Comparison of ENCODE assay signal across 13 cellular contexts in the genomic region with DNA sequence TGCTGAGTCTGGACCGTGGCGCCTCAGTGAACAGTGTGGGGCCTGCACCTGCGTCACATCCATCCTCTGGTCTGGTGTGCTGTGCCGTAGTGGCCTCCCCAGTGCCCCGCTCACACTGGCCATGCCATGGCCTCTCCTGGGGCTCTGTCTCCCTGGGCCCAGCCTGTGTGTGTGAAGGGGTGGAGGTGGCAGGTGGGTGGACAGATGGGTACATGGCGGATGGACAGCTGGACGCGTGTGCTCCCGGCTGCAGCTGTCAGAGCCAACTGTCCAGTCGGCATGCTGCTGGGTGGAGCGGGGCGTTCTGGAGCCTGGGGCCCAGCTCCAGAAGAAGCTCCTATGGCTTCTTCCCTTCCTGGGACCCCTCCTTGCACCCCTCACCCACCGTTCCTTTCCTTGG. TPM values are rescaled to one million over a fixed set of nuclear protein-coding genes. Genes with fewer than 3 reads are reported as not detected.
DNase-seq lines count a peak whose midpoint lies in the region; ATAC-seq and TF ChIP-seq lines count a peak whose summit lies in the region.
"Had no signal": no experiment of that assay in that cellular context is flagged by ENCODE, and none has a peak within 500 bp of the region (broad histone marks: within the 10 kb centered on the region; RNA-seq: fewer than 3 reads in every experiment).

No MANE protein-coding gene starts in this region.

- H3K9ac ChIP-seq in Karpas-422 (ENCODE audit: low read length): no peak overlapping the region

- H3K27me3 Mint-ChIP-seq in GM23338 (ENCODE audit: insufficient read depth, low read depth, poor library complexity) (peaks cover 11% of the 10 kb centered on the region), glutamatergic neuron (ENCODE audit: unreplicated experiment) (peaks cover 13% of the 10 kb centered on the region)

- DNase-seq in GM23338 (ENCODE audit: low spot score) (no peak), RWPE2 (ENCODE audit: low spot score) (no peak), glutamatergic neuron (no peak), tibial artery (no peak), Karpas-422 (no peak), left lobe of liver (ENCODE audit: low spot score) (no peak)
- DNase-seq: AML-193, Caco-2, DMS79 treated with DMSO at 0.1 percent for 48 hours, NCI-H1930, NCI-H2171, SHP77 treated with DMSO at 0.1 percent for 48 hours had no signal

- ATAC-seq in GM23338 (no peak), RWPE2 (ENCODE audit: low read depth) (no peak), left lobe of liver (no peak), HG03139 (IDR thresholded peaks at IDR 0.05; ENCODE audit: unreplicated experiment) (no peak)

- no peaks in the 10 kb centered on the region; the same call in 1 of the 2 replicates for H4K20me1 ChIP-seq in GM23338 (replicated peaks; ENCODE audit: insufficient read depth)
- peaks cover 3% of the 10 kb centered on the region; the same call in 1 of the 2 replicates for H4K20me1 ChIP-seq in Karpas-422 (ENCODE audit: insufficient read depth, low read depth, low read length)

- H3K79me2 ChIP-seq in GM23338 (replicated peaks; ENCODE audit: insufficient read depth) (peaks cover 20% of the 10 kb centered on the region; the same call in 1 of the 2 replicates), Karpas-422 (ENCODE audit: low read length) (no peaks in the 10 kb centered on the region)

- H3F3A ChIP-seq in GM23338 (replicated peaks; ENCODE audit: low read depth): no peaks in the 10 kb centered on the region

- no peaks in the 10 kb centered on the region for H3K9me3 Mint-ChIP-seq in GM23338
- peaks cover 14% of the 10 kb centered on the region for H3K9me3 Mint-ChIP-seq in glutamatergic neuron (ENCODE audit: unreplicated experiment)

- H3K4me1 Mint-ChIP-seq in GM23338: peaks cover 28% of the 10 kb centered on the region
- peaks cover 22% of the 10 kb centered on the region for H3K4me1 Mint-ChIP-seq in glutamatergic neuron (ENCODE audit: low read depth, unreplicated experiment)

- H3K9me3 ChIP-seq in RWPE2 (ENCODE audit: severe bottlenecking): no peaks in the 10 kb centered on the region
- H3K9me3 ChIP-seq in tibial artery: no peaks in the 10 kb centered on the region
- no peaks in the 10 kb centered on the region for H3K9me3 ChIP-seq in Karpas-422 (ENCODE audit: low read length)
- H3K9me3 ChIP-seq: Caco-2 had no signal

- no peaks in the 10 kb centered on the region; the same call in 2 of the 3 replicates for H3K36me3 Mint-ChIP-seq in GM23338 (ENCODE audit: low read depth)
- no peaks in the 10 kb centered on the region for H3K36me3 Mint-ChIP-seq in glutamatergic neuron (ENCODE audit: unreplicated experiment)

- no peaks in the 10 kb centered on the region for H3K9me2 ChIP-seq in GM23338 (ENCODE audit: insufficient read depth)
- H3K9me2 ChIP-seq in Karpas-422 (replicated peaks; ENCODE audit: insufficient read depth, low read length): no peaks in the 10 kb centered on the region

- no peak overlapping the region for H3K4me2 ChIP-seq in GM23338
- H3K4me2 ChIP-seq in Karpas-422 (ENCODE audit: low read depth, low read length, poor library complexity, severe bottlenecking): no peak overlapping the region

- no peak overlapping the region for H2AFZ ChIP-seq in GM23338
- H2AFZ ChIP-seq in Karpas-422 (ENCODE audit: low read length): no peak overlapping the region

- peaks cover 10% of the 10 kb centered on the region; the same call in 1 of the 2 replicates for H3K4me1 ChIP-seq in GM23338 (ENCODE audit: insufficient read depth)
- peaks cover 19% of the 10 kb centered on the region for H3K4me1 ChIP-seq in RWPE2 (ENCODE audit: insufficient read depth, poor library complexity, severe bottlenecking)
- H3K4me1 ChIP-seq in tibial artery: peaks cover 0 to 76% (median 50%) of the 10 kb centered on the region in 4 donors
- peaks cover 27% of the 10 kb centered on the region for H3K4me1 ChIP-seq in Karpas-422 (ENCODE audit: low read length)
- H3K4me1 ChIP-seq: Caco-2 had no signal

- TF ChIP-seq CTCF in GM23338 (conservative IDR thresholded peaks at IDR 0.05; ENCODE audit: low read depth in 2 of 2) (no peak), RWPE2 (IDR thresholded peaks at IDR 0.05; ENCODE audit: poor library complexity, severe bottlenecking) (no peak), glutamatergic neuron (IDR thresholded peaks at IDR 0.05; ENCODE audit: partially characterized antibody, unreplicated experiment) (no peak), tibial artery (IDR thresholded peaks at IDR 0.05) (no peak)

- H3K4me3 Mint-ChIP-seq in GM23338 (no peak overlapping the region), glutamatergic neuron (ENCODE audit: unreplicated experiment) (no peak overlapping the region)

- H3K27me3 ChIP-seq in GM23338 (ENCODE audit: insufficient read depth) (no peaks in the 10 kb centered on the region), RWPE2 (ENCODE audit: insufficient read depth, poor library complexity, severe bottlenecking) (no peaks in the 10 kb centered on the region), tibial artery (no peaks in the 10 kb centered on the region), Karpas-422 (ENCODE audit: low read length) (no peaks in the 10 kb centered on the region)

- 0 out of 2 replicates have a peak overlapping the region, but pooled peaks have one; percentile 72 for H3K27ac ChIP-seq in GM23338 (ENCODE audit: low read depth)
- peak overlapping the region; percentile 77 for H3K27ac ChIP-seq in RWPE2 (ENCODE audit: poor library complexity, severe bottlenecking)
- H3K27ac ChIP-seq in tibial artery: peak overlapping the region; percentile 73 to 84
- no peak overlapping the region for H3K27ac ChIP-seq in Karpas-422 (ENCODE audit: low read length)

- intact Hi-C loops in tibial artery (cut with DNase I; ENCODE audit: low total_unique reads): no loop called here

- H3K4me3 ChIP-seq in GM23338: no peak overlapping the region
- H3K4me3 ChIP-seq in RWPE2 (ENCODE audit: severe bottlenecking): no peak overlapping the region
- no peak overlapping the region for H3K4me3 ChIP-seq in tibial artery
- H3K4me3 ChIP-seq in Karpas-422 (ENCODE audit: low read length): no peak overlapping the region

- H3K36me3 ChIP-seq in GM23338 (ENCODE audit: insufficient read depth) (no peaks in the 10 kb centered on the region), RWPE2 (ENCODE audit: low read depth) (peaks cover 13% of the 10 kb centered on the region; the same call in 1 of the 2 replicates), tibial artery (no peaks in the 10 kb centered on the region), Karpas-422 (ENCODE audit: insufficient read depth, low read length) (no peaks in the 10 kb centered on the region)

- H3K27ac Mint-ChIP-seq in GM23338: no peak overlapping the region
- peak overlapping the region; percentile 28 for H3K27ac Mint-ChIP-seq in glutamatergic neuron (ENCODE audit: unreplicated experiment)

TF ChIP-seq in GM23338, 12 proteins besides CTCF, POLR2A, EP300 and RAD21 (continues in another document):
- TF ChIP-seq REST (IDR thresholded peaks at IDR 0.05; ENCODE audit: unreplicated experiment) (no peak), ZNF114 (CRISPR knock-in tag; IDR thresholded peaks at IDR 0.05) (no peak), CREB1 (CRISPR knock-in tag; IDR thresholded peaks at IDR 0.05; ENCODE audit: low read depth) (no peak)

RNA-seq across cellular contexts. Expression of gene PLXNA1, which starts 17.9 kb away (rescaled TPM):
- total RNA-seq in GM23338 (2014; rRNA removed; shearing (Covaris generic)): 73.5 and 80.2 TPM in 2 replicates
- 10.6 and 11.0 TPM in 2 replicates for polyA plus RNA-seq in GM23338 (2016; fragmentation: Nextera tagmentation; extraction: Ambion mirVana)
- total RNA-seq in glutamatergic neuron (ENCODE audit: unreplicated experiment): 110 TPM
- total RNA-seq in Karpas-422 (2014; rRNA removed; shearing (Covaris generic); ENCODE audit: low replicate concordance): 7.5 and 15.8 TPM in 2 replicates
- 3.4 TPM for total RNA-seq in left lobe of liver
